ENCODE assay signal across 21 cellular contexts in the genomic region with DNA sequence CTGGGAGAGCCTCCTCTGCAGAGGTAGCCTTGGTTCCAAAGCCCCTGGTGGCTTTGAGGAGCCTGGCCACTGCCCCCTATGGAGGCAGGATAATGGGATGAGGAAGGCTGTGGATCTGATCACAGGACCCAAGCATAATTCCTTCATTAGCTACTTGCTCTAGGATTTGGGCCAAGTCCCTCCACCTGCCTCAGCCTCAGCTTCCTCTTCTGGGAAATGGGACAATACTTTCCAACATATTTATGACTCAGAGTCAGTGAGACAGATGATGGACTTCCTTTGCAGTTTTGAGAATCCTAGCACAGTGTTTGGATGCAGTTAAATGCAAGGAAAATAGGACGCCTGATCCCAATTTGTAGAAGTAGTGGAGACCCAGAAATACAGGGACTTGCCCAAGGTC.
"Had no signal": no experiment of that assay in that cellular context is flagged by ENCODE, and none has a peak within 500 bp of the region (broad histone marks: within the 10 kb centered on the region; RNA-seq: fewer than 3 reads in every experiment).

No MANE protein-coding gene starts in this region.

- H3K36me3 ChIP-seq: colonic mucosa, neural progenitor cell, pancreas, upper lobe of left lung, uterus had no signal

- ATAC-seq: natural killer cell treated with Interleukin-12 subunit alpha and Interleukin-12 subunit beta and Interleukin-15 and Interleukin-18, amount 100 ng/mL, for 72 hours; pancreas; sciatic nerve had no signal

- H3K27me3 ChIP-seq: colonic mucosa, heart right ventricle, neural progenitor cell, pancreas, spleen, stomach, upper lobe of left lung, uterus had no signal

- DNase-seq: cerebellar nuclear complex; colonic mucosa; effector CD4-positive, alpha-beta T cell; endodermal cell; heart right ventricle; hypothalamus; kidney glomerular epithelial cell; nucleus accumbens; pancreas; spleen; stimulated activated CD4-positive, alpha-beta T cell treated with anti-CD3 and anti-CD28 coated beads, Interleukin-15, amount 100 ng/mL, for 24 hours; stimulated activated CD4-positive, alpha-beta T cell treated with anti-CD3 and anti-CD28 coated beads, Interleukin-1b, Interleukin-23, amount 100 ng/mL, for 48 hours; stimulated activated CD4-positive, alpha-beta T cell treated with anti-CD3 and anti-CD28 coated beads, Interleukin-4, amount 100 ng/mL, for 24 hours; stimulated activated naive CD4-positive, alpha-beta T cell; stomach; substantia nigra; upper lobe of left lung; uterus had no signal

- H3K4me2 ChIP-seq: neural progenitor cell had no signal

- H3K4me3 ChIP-seq: colonic mucosa, heart right ventricle, neural progenitor cell, pancreas, spleen, stomach, upper lobe of left lung, uterus had no signal

- H2AFZ ChIP-seq: neural progenitor cell had no signal

- H3K27ac ChIP-seq: colonic mucosa, neural progenitor cell, pancreas, spleen, uterus had no signal

- H3K9me3 ChIP-seq: colonic mucosa, heart right ventricle, pancreas, spleen, stomach, upper lobe of left lung, uterus had no signal

- H3K9ac ChIP-seq: neural progenitor cell had no signal
